Comparison of ENCODE assay signal across 1 cellular context in genomic region chr17:4357030-4357635, GRCh38.
TF ChIP-seq lines count a peak whose summit lies in the region.

No MANE protein-coding gene starts in this region.

TF ChIP-seq in GM12878, 131 proteins besides CTCF, POLR2A, EP300 and RAD21:
- TF ChIP-seq REST (IDR thresholded peaks at IDR 0.05; ENCODE audit: low read depth, low read length) (no peak), MEF2B (IDR thresholded peaks at IDR 0.05; ENCODE audit: partially characterized antibody, poor library complexity, severe bottlenecking) (no peak), SMC3 (IDR thresholded peaks at IDR 0.05; ENCODE audit: borderline replicate concordance, low read length) (no peak), KAT2A (conservative IDR thresholded peaks at IDR 0.05; ENCODE audit: control insufficient read depth, low read depth, low read length) (no peak), SUZ12 (IDR thresholded peaks at IDR 0.05; ENCODE audit: unreplicated experiment) (no peak), CEBPZ (IDR thresholded peaks at IDR 0.05; ENCODE audit: low read depth, low read length) (no peak), MYC (IDR thresholded peaks at IDR 0.05; ENCODE audit: insufficient read depth, insufficient read length, insufficient replicate concordance, low read length, severe bottlenecking) (no peak), BRCA1 (IDR thresholded peaks at IDR 0.05; ENCODE audit: low read depth, low read length) (no peak), ELK1 (IDR thresholded peaks at IDR 0.05; ENCODE audit: low read depth, low read length) (no peak), RCOR1 (conservative IDR thresholded peaks at IDR 0.05; ENCODE audit: low read depth, low read length) (no peak), SREBF2 (IDR thresholded peaks at IDR 0.05; ENCODE audit: low read length) (no peak), CBX5 (IDR thresholded peaks at IDR 0.05; ENCODE audit: low read depth) (no peak), TCF7 (IDR thresholded peaks at IDR 0.05; ENCODE audit: borderline replicate concordance) (no peak), NRF1 (conservative IDR thresholded peaks at IDR 0.05; ENCODE audit: low read depth, low read length) (no peak), ATF7 (IDR thresholded peaks at IDR 0.05; ENCODE audit: low read depth) (no peak), ETV6 (conservative IDR thresholded peaks at IDR 0.05 in 1 of 2, IDR thresholded peaks at IDR 0.05 in 1 of 2; ENCODE audit: borderline replicate concordance in 1 of 2, low read depth in 1 of 2) (no peak), DPF2 (IDR thresholded peaks at IDR 0.05) (no peak), CHD4 (IDR thresholded peaks at IDR 0.05) (no peak), SIN3A (IDR thresholded peaks at IDR 0.05; ENCODE audit: low read depth, low read length) (no peak)
